ENCODE assay signal across 8 cellular contexts in the genomic region with DNA sequence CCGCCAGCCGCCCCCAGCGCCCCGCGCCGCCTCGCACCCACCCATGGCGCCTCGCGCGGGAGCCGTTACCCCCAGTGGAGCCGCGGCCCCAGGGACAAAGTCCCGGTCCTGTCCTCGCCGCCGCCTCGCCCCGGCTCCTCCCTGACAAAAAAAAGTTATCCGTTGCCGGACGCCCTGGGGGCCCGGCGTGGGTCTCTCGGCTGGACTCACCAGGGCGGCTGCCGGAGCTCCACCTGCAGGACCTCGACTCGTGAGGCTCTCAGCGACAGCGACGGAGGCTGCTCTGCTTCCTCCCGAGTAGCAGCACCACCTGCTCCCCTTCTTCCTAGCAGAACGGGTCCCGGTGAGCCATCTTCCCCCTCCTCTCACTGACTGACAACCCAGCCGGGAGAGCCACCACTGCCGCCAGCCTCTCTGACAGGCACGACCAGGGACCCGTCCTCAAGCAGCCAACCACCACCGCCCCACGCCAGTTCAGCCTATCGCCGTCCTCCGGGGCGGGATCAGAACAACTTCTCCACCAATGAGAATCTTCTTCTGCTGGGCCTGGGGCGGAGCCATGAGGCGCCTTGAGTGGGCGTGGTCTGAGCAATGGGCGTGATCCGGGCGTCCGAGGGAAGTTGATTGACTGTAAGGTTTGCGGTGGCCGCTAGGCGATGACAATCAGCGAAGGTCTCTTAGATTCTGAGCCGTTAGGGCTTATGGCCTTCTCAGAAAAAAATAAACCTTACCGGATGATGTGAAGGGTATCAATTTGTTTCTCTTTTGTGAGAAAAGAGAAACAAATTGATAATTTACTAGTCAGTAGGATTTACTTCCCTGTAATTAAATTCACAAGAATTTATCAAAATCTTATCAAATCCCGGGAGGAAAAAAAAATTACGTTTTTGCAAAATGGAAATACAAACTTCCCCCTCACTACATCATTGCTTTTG. TPM values are rescaled to one million over a fixed set of nuclear protein-coding genes. Genes with fewer than 3 reads are reported as not detected.
A peak's percentile ranks its signal among the peaks of the same experiment; 100 is the strongest.
DNase-seq lines count a peak whose midpoint lies in the region; ATAC-seq and TF ChIP-seq lines count a peak whose summit lies in the region.

A gene (minus strand): TSS at position 416 of the 935 bp plus-strand sequence. CDS start 23,019 bp downstream, outside the sequence.

- peak within 1 kb of the TSS; percentile 78 for H2AFZ ChIP-seq in SK-N-SH (ENCODE audit: low read depth)

- H3K4me3 ChIP-seq in NB4 (ENCODE audit: low read depth, low read length) = peak within 1 kb of the TSS; percentile 75
- peak within 1 kb of the TSS; percentile 54 to 76 for H3K4me3 ChIP-seq in SK-N-SH (ENCODE audit: low read depth in 2 of 2, low read length in 1 of 2)

- 2% methylated on average over 36 of the region's 61 CpGs for WGBS in SK-N-SH (ENCODE audit: low lambda C conversion rate)

- no peak for TF ChIP-seq EP300 in SK-N-SH (IDR thresholded peaks at IDR 0.05; ENCODE audit: borderline replicate concordance in 1 of 2, low read depth in 1 of 2, low read length in 1 of 2)

- peak within 1 kb of the TSS; percentile 41; the same call in 1 of the 2 replicates for H3K9ac ChIP-seq in SK-N-SH

- 0 out of 2 replicates have a peak, but pooled peaks have one; percentile 2 for TF ChIP-seq RAD21 in SK-N-SH (IDR thresholded peaks at IDR 0.05; ENCODE audit: low read length)

- H3K27ac ChIP-seq in SK-N-SH (ENCODE audit: low read depth in 2 of 2, low read length in 1 of 2) (peak within 1 kb of the TSS; percentile 1 to 30; a peak in 1 of 4 replicates), temporal lobe (ENCODE audit: low read depth, low read length) (no peak within 1 kb of the TSS)

- POLR2A ChIA-PET in GM10248 (lab: Yijun Ruan, JAX) = no interaction called here
- POLR2A ChIA-PET in SK-N-SH (lab: Yijun Ruan, JAX) = no interaction called here

- H3K27me3 ChIP-seq in SK-N-SH (ENCODE audit: insufficient read depth) = peaks cover 24% of the 10 kb centered on the region; the same call in 1 of the 2 replicates

- no peaks in the 10 kb centered on the region for H3K79me2 ChIP-seq in SK-N-SH (ENCODE audit: insufficient read depth)

- no peaks in the 10 kb centered on the region for H3K9me2 ChIP-seq in SK-N-SH

- H3K36me3 ChIP-seq in SK-N-SH (replicated peaks in 1 of 2; ENCODE audit: control insufficient read depth in 1 of 2, insufficient read depth in 2 of 2, low read length in 1 of 2) = no peaks in the 10 kb centered on the region

- peak within 1 kb of the TSS; percentile 90 for H3K4me2 ChIP-seq in SK-N-SH

- TF ChIP-seq CTCF in GM10248 (IDR thresholded peaks at IDR 0.05; ENCODE audit: control extremely low read depth, extremely low read depth, low read depth, missing control alignments) (peak; percentile 63), NB4 (IDR thresholded peaks at IDR 0.05; ENCODE audit: low read depth, low read length) (peak; percentile 35), SK-N-SH (IDR thresholded peaks at IDR 0.05) (peak; percentile 64)

- H4K20me1 ChIP-seq in SK-N-SH (ENCODE audit: insufficient read depth) = no peaks in the 10 kb centered on the region

- peak; percentile 99 for TF ChIP-seq POLR2A in NB4 (IDR thresholded peaks at IDR 0.05; ENCODE audit: extremely low read depth, insufficient read length)

- no peaks in the 10 kb centered on the region for H3K9me3 ChIP-seq in SK-N-SH

- CTCF ChIA-PET in GM10248 (lab: Yijun Ruan, JAX) (interaction anchor here (1.6 to 4.9 kb wide), 3 partner anchors 11 to 41 kb away, joined by 5 to 22 read pairs (median 8); no protein-coding TSS in a partner anchor), SK-N-SH (lab: Yijun Ruan, JAX) (interaction anchor here (0.7 to 1.0 kb wide), 3 partner anchors 15 to 116 kb away, joined by 3 read pairs; no protein-coding TSS in a partner anchor)

- no peaks in the 10 kb centered on the region for H3F3A ChIP-seq in SK-N-SH (replicated peaks; ENCODE audit: insufficient read depth)

- DNase-seq in GM10248 (ENCODE audit: extremely low spot score) = peak; percentile 95
- DNase-seq in NB4 (ENCODE audit: low read depth) = peak; percentile 100
- DNase-seq in SK-N-SH = peak; percentile 98
- peak; percentile 99 for DNase-seq in activated naive CD4-positive, alpha-beta T cell treated with anti-CD3 and anti-CD28 coated beads, Interleukin-2, amount 50 U/mL, for 16 hours
- DNase-seq in globus pallidus (ENCODE audit: low spot score) = peak; percentile 99
- DNase-seq in occipital lobe (lab: John Stamatoyannopoulos, UW) = peak; percentile 99

- H3K4me1 ChIP-seq in SK-N-SH (ENCODE audit: control insufficient read depth in 1 of 2, insufficient read depth in 2 of 2, low read depth in 1 of 2, low read length in 1 of 2) = peaks cover 5 to 6% of the 10 kb centered on the region in 2 experiments; a peak in 2 of 4 replicates

- peak; percentile 96 for ATAC-seq in HG02571 (IDR thresholded peaks at IDR 0.05; ENCODE audit: unreplicated experiment)

TF ChIP-seq in SK-N-SH, 30 proteins besides CTCF, POLR2A, EP300 and RAD21 (continues in another document):
- TF ChIP-seq, protein P1, sequence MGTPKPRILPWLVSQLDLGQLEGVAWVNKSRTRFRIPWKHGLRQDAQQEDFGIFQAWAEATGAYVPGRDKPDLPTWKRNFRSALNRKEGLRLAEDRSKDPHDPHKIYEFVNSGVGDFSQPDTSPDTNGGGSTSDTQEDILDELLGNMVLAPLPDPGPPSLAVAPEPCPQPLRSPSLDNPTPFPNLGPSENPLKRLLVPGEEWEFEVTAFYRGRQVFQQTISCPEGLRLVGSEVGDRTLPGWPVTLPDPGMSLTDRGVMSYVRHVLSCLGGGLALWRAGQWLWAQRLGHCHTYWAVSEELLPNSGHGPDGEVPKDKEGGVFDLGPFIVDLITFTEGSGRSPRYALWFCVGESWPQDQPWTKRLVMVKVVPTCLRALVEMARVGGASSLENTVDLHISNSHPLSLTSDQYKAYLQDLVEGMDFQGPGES (IDR thresholded peaks at IDR 0.05; ENCODE audit: low read depth, low read length) = peak; percentile 93
- TF ChIP-seq MEF2A (IDR thresholded peaks at IDR 0.05; ENCODE audit: borderline replicate concordance, low read depth) (no peak), TEAD4 (IDR thresholded peaks at IDR 0.05; ENCODE audit: borderline replicate concordance, insufficient read depth) (no peak), NRF1 (IDR thresholded peaks at IDR 0.05; ENCODE audit: low read depth, low read length) (0 out of 2 replicates have a peak, but pooled peaks have one; percentile 7), MXI1 (IDR thresholded peaks at IDR 0.05; ENCODE audit: low read depth, low read length) (peak; percentile 58), POLR2AphosphoS5 (IDR thresholded peaks at IDR 0.05; ENCODE audit: low read depth, low read length) (peak; percentile 49; the same call in 1 of the 2 replicates), SMC3 (IDR thresholded peaks at IDR 0.05; ENCODE audit: low read depth, low read length) (peak; percentile 19; the same call in 1 of the 2 replicates), RFX5 (IDR thresholded peaks at IDR 0.05; ENCODE audit: low read length) (peak; percentile 75), SIN3A (IDR thresholded peaks at IDR 0.05; ENCODE audit: borderline replicate concordance, low read depth, low read length) (peak; percentile 46; the same call in 1 of the 2 replicates), TAF1 (IDR thresholded peaks at IDR 0.05; ENCODE audit: borderline replicate concordance, low read depth, low read length) (peak; percentile 68), EZH2phosphoT487 (IDR thresholded peaks at IDR 0.05; ENCODE audit: borderline replicate concordance, low read depth) (no peak), YY1 (IDR thresholded peaks at IDR 0.05; ENCODE audit: low read depth) (no peak), CHD2 (IDR thresholded peaks at IDR 0.05; ENCODE audit: low read length, partially characterized antibody) (peak; percentile 42)
- TF ChIP-seq, protein P2, sequence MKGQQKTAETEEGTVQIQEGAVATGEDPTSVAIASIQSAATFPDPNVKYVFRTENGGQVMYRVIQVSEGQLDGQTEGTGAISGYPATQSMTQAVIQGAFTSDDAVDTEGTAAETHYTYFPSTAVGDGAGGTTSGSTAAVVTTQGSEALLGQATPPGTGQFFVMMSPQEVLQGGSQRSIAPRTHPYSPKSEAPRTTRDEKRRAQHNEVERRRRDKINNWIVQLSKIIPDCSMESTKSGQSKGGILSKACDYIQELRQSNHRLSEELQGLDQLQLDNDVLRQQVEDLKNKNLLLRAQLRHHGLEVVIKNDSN (IDR thresholded peaks at IDR 0.05; ENCODE audit: borderline replicate concordance, low read depth) = no peak
- TF ChIP-seq, protein P3, sequence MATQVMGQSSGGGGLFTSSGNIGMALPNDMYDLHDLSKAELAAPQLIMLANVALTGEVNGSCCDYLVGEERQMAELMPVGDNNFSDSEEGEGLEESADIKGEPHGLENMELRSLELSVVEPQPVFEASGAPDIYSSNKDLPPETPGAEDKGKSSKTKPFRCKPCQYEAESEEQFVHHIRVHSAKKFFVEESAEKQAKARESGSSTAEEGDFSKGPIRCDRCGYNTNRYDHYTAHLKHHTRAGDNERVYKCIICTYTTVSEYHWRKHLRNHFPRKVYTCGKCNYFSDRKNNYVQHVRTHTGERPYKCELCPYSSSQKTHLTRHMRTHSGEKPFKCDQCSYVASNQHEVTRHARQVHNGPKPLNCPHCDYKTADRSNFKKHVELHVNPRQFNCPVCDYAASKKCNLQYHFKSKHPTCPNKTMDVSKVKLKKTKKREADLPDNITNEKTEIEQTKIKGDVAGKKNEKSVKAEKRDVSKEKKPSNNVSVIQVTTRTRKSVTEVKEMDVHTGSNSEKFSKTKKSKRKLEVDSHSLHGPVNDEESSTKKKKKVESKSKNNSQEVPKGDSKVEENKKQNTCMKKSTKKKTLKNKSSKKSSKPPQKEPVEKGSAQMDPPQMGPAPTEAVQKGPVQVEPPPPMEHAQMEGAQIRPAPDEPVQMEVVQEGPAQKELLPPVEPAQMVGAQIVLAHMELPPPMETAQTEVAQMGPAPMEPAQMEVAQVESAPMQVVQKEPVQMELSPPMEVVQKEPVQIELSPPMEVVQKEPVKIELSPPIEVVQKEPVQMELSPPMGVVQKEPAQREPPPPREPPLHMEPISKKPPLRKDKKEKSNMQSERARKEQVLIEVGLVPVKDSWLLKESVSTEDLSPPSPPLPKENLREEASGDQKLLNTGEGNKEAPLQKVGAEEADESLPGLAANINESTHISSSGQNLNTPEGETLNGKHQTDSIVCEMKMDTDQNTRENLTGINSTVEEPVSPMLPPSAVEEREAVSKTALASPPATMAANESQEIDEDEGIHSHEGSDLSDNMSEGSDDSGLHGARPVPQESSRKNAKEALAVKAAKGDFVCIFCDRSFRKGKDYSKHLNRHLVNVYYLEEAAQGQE (IDR thresholded peaks at IDR 0.05; ENCODE audit: low read depth, low read length) = no peak

RNA-seq across cellular contexts. Expression of the gene that starts here (rescaled TPM):
- 5.3 and 5.8 TPM in 2 replicates for polyA plus RNA-seq in SK-N-SH (2012; rRNA removed)
- 7.4 and 9.4 TPM in 2 replicates for polyA plus RNA-seq in SK-N-SH (2012; cell fraction: cytosol; rRNA removed)
- 5.2 and 6.0 TPM in 2 replicates for polyA plus RNA-seq in SK-N-SH (2012; cell fraction: nucleus; rRNA removed)
- total RNA-seq in occipital lobe = 168 TPM
- total RNA-seq in temporal lobe = 85.3 TPM
